Comparison of ENCODE assay signal across 8 cellular contexts in the genomic region with DNA sequence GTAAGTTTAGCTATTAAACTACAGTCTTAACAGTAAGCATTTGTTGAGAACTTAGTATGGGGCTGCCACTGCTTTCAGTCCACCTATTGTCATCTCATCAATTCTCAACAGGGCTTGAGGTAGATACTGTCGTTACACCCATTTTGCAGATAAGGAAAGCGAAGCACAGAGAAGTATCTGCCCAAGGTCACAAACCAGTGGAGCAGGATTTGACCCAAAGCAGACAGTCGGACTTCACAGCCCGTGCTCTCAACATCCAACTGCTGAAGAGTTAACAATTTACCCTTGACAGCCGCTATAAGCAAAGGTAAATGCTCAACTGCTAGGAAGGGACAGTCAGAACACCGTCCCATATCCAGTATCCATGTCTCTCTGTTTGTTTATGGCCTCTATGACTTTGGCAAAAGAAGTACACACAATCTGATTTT. TPM values are rescaled to one million over a fixed set of nuclear protein-coding genes. Genes with fewer than 3 reads are reported as not detected.
DNase-seq lines count a peak whose midpoint lies in the region; ATAC-seq, FAIRE-seq and TF ChIP-seq lines count a peak whose summit lies in the region.

No MANE protein-coding gene starts in this region.

- peak overlapping the region; percentile 95 to 99 (median 97) for H3K4me3 Mint-ChIP-seq in brain

- TF ChIP-seq CTCF in brain (conservative IDR thresholded peaks at IDR 0.05) = no peak

- peak overlapping the region; percentile 95 to 99 (median 98) for H3K27ac Mint-ChIP-seq in brain

- FAIRE-seq in GM12891 (lab: Jason Lieb, UNC) (peak; percentile 70), urothelium cell line (lab: Jason Lieb, UNC) (no peak)

- TF ChIP-seq POLR2A in GM12891 (IDR thresholded peaks at IDR 0.05; ENCODE audit: low read depth, low read length) = no peak

- peaks cover 0 to 20% (median 7%) of the 10 kb centered on the region in 5 experiments for H3K9me3 Mint-ChIP-seq in brain

- peaks cover 5% of the 10 kb centered on the region for H3K27me3 Mint-ChIP-seq in brain

- DNase-seq in GM12891 (ENCODE audit: insufficient read length, low spot score) = no peak
- DNase-seq in NCI-H146 treated with DMSO at 0.1 percent for 48 hours (lab: John Stamatoyannopoulos, UW; ENCODE audit: unreplicated experiment) = peak; percentile 1
- DNase-seq in left kidney (ENCODE audit: low read depth, low spot score) = peak; percentile 76
- no peak for DNase-seq in urothelium cell line (ENCODE audit: low spot score)
- no peak for DNase-seq in stimulated activated CD4-positive, alpha-beta T cell treated with anti-CD3 and anti-CD28 coated beads, Interleukin-2, amount 100 ng/mL, for 48 hours

- H3K27ac ChIP-seq in temporal lobe (ENCODE audit: low read depth, low read length) = peak overlapping the region; percentile 89

- H3K4me1 Mint-ChIP-seq in brain = peaks cover 45% of the 10 kb centered on the region

- ATAC-seq in HG03139 (IDR thresholded peaks at IDR 0.05; ENCODE audit: unreplicated experiment) = no peak

- peaks cover 30% of the 10 kb centered on the region for H3K36me3 Mint-ChIP-seq in brain

TF ChIP-seq in GM12891, 5 proteins besides CTCF, POLR2A, EP300 and RAD21:
- no peak for TF ChIP-seq PAX5 (IDR thresholded peaks at IDR 0.05; ENCODE audit: insufficient read depth, low read length, severe bottlenecking)
- TF ChIP-seq POLR2AphosphoS5 (IDR thresholded peaks at IDR 0.05; ENCODE audit: low read depth, low read length) = no peak
- no peak for TF ChIP-seq POU2F2 (IDR thresholded peaks at IDR 0.05; ENCODE audit: low read depth, low read length)
- no peak for TF ChIP-seq SPI1 (IDR thresholded peaks at IDR 0.05; ENCODE audit: low read depth, low read length)
- no peak for TF ChIP-seq TAF1 (IDR thresholded peaks at IDR 0.05; ENCODE audit: low read depth, low read length)

RNA-seq across cellular contexts. Expression of a gene that starts 1.3 kb away (rescaled TPM):
- polyA plus RNA-seq in GM12891 (2012; ENCODE audit: low read depth, missing spikeins) = 6.0 TPM
- polyA plus RNA-seq in brain (ENCODE audit: insufficient read depth, low read depth, low replicate concordance) = 22.3 TPM
- total RNA-seq in temporal lobe = 102 TPM

Comparison
In these comparisons a context has a peak if more than half of its experiments do, and no peak if none do; other contexts are left out.
1. DNase-seq: peak in NCI-H146 treated with DMSO at 0.1 percent for 48 hours (single experiment) and left kidney (single experiment); none in GM12891 (single experiment), urothelium cell line (single experiment) and stimulated activated CD4-positive, alpha-beta T cell treated with anti-CD3 and anti-CD28 coated beads, Interleukin-2, amount 100 ng/mL, for 48 hours (0 of 2).